In genomic region chr3:29512620-29513019, GRCh38 we compare ENCODE assay signal across 1 cellular context.
TF ChIP-seq lines count a peak whose summit lies in the region.

No MANE protein-coding gene starts in this region.

TF ChIP-seq in WTC11, 78 proteins besides CTCF, POLR2A, EP300 and RAD21 (continued from another document):
- TF ChIP-seq ZBTB43 (CRISPR knock-in tag; IDR thresholded peaks at IDR 0.05): no peak
- TF ChIP-seq ERG (CRISPR knock-in tag; IDR thresholded peaks at IDR 0.05): no peak
- TF ChIP-seq RELA (CRISPR knock-in tag; IDR thresholded peaks at IDR 0.05; ENCODE audit: borderline replicate concordance): no peak
- no peak for TF ChIP-seq SOX15 (CRISPR knock-in tag; IDR thresholded peaks at IDR 0.05)
- TF ChIP-seq NFATC4 (CRISPR knock-in tag; IDR thresholded peaks at IDR 0.05): no peak
- TF ChIP-seq RORB (CRISPR knock-in tag; IDR thresholded peaks at IDR 0.05): no peak
- TF ChIP-seq JAZF1 (CRISPR knock-in tag; IDR thresholded peaks at IDR 0.05): no peak
- no peak for TF ChIP-seq SMAD3 (CRISPR knock-in tag; IDR thresholded peaks at IDR 0.05; ENCODE audit: borderline replicate concordance)
- no peak for TF ChIP-seq SP1 (CRISPR knock-in tag; conservative IDR thresholded peaks at IDR 0.05)
- no peak for TF ChIP-seq ZNF423 (CRISPR knock-in tag; IDR thresholded peaks at IDR 0.05)
- TF ChIP-seq MXD4 (CRISPR knock-in tag; IDR thresholded peaks at IDR 0.05; ENCODE audit: borderline replicate concordance): no peak
- TF ChIP-seq E2F5 (CRISPR knock-in tag; IDR thresholded peaks at IDR 0.05): no peak
- TF ChIP-seq GRHL2 (CRISPR knock-in tag; IDR thresholded peaks at IDR 0.05; ENCODE audit: insufficient replicate concordance, severe bottlenecking): no peak
- no peak for TF ChIP-seq ATF6 (CRISPR knock-in tag; IDR thresholded peaks at IDR 0.05)
